12 cellular contexts compared by ENCODE assay signal in genomic region chr19:38267780-38268430, GRCh38. TPM values are rescaled to one million over a fixed set of nuclear protein-coding genes. Genes with fewer than 3 reads are reported as not detected.
A peak's percentile ranks its signal among the peaks of the same experiment; 100 is the strongest.
DNase-seq lines count a peak whose midpoint lies in the region; ATAC-seq and TF ChIP-seq lines count a peak whose summit lies in the region.
"Had no signal": no experiment of that assay in that cellular context is flagged by ENCODE, and none has a peak within 500 bp of the region (broad histone marks: within the 10 kb centered on the region; RNA-seq: fewer than 3 reads in every experiment).

No MANE protein-coding gene starts in this region.

- BruUV-seq in Caco-2 (replicated peaks; lab: Mats Ljungman, UMichigan) (no TSS peak), Panc1 (replicated peaks; lab: Mats Ljungman, UMichigan) (no TSS peak)

- H3K4me1 ChIP-seq in Caco-2 (peaks cover 69% of the 10 kb centered on the region), Panc1 (ENCODE audit: control insufficient read depth, insufficient read depth, low read length) (peaks cover 69% of the 10 kb centered on the region), esophagus (ENCODE audit: control insufficient read depth in 2 of 2, insufficient read depth in 2 of 2, low read length in 1 of 2) (peaks cover 2 to 16% of the 10 kb centered on the region in 2 donors)

- H3K4me3 ChIP-seq in Caco-2 (ENCODE audit: low read depth, low read length) (no peak overlapping the region), Panc1 (ENCODE audit: low read depth in 2 of 2, low read length in 2 of 2) (peak overlapping the region; percentile 65 to 97), esophagus (ENCODE audit: low read depth in 1 of 2, low read length in 2 of 2) (peak overlapping the region in 1 of 2 donors; percentile 95)
- H3K4me3 ChIP-seq: psoas muscle had no signal

- no peaks in the 10 kb centered on the region for H3K36me3 ChIP-seq in Caco-2 (ENCODE audit: control insufficient read depth, insufficient read depth, low read length)
- no peaks in the 10 kb centered on the region for H3K36me3 ChIP-seq in Panc1 (ENCODE audit: control insufficient read depth, insufficient read depth, low read length)
- no peaks in the 10 kb centered on the region for H3K36me3 ChIP-seq in esophagus (ENCODE audit: control insufficient read depth in 2 of 2, insufficient read depth in 2 of 2, low read length in 1 of 2)

- no peaks in the 10 kb centered on the region for H3K27me3 Mint-ChIP-seq in Caco-2 (ENCODE audit: insufficient read depth, unreplicated experiment)
- H3K27me3 Mint-ChIP-seq in osteocyte (ENCODE audit: unreplicated experiment): no peaks in the 10 kb centered on the region
- H3K27me3 Mint-ChIP-seq in HFFc6 (ENCODE audit: insufficient read depth): peaks cover 3% of the 10 kb centered on the region; the same call in 1 of the 2 replicates

- peak; percentile 60 to 63 for DNase-seq in Caco-2
- no peak for DNase-seq in Panc1 (ENCODE audit: low read depth, low spot score)
- no peak for DNase-seq in osteocyte (ENCODE audit: extremely low spot score, unreplicated experiment)
- DNase-seq in NCI-H524 (lab: John Stamatoyannopoulos, UW): no peak
- DNase-seq in 8988T: no peak
- DNase-seq in T-helper 9 cell: no peak
- DNase-seq in HFFc6: no peak
- DNase-seq: activated effector memory CD4-positive, alpha-beta T cell treated with Interleukin-2 at 50 U/mL for 16 hours; Karpas-422; psoas muscle had no signal

- WGBS in esophagus, 2 donors: 45 to 56% methylated on average over 10 of the region's 10 CpGs

- H3K36me3 Mint-ChIP-seq in Caco-2 (ENCODE audit: insufficient read depth, unreplicated experiment): peaks cover 90% of the 10 kb centered on the region
- H3K36me3 Mint-ChIP-seq in osteocyte (ENCODE audit: unreplicated experiment): no peaks in the 10 kb centered on the region
- no peaks in the 10 kb centered on the region for H3K36me3 Mint-ChIP-seq in HFFc6 (ENCODE audit: low read depth)

- intact Hi-C loops in Caco-2 (cut with micrococcal nuclease; ENCODE audit: unreplicated experiment) (no loop called here), Panc1 (cut with micrococcal nuclease; ENCODE audit: unreplicated experiment) (no loop called here)

- peak overlapping the region; percentile 99 for H3K4me3 Mint-ChIP-seq in Caco-2 (ENCODE audit: unreplicated experiment)
- no peak overlapping the region for H3K4me3 Mint-ChIP-seq in osteocyte (ENCODE audit: unreplicated experiment)
- no peak overlapping the region for H3K4me3 Mint-ChIP-seq in HFFc6

- TF ChIP-seq CTCF in Caco-2 (IDR thresholded peaks at IDR 0.05; ENCODE audit: insufficient read depth in 1 of 2, low read depth in 1 of 2, low read length in 1 of 2, severe bottlenecking in 1 of 2, unreplicated experiment in 1 of 2) (no peak), Panc1 (IDR thresholded peaks at IDR 0.05) (no peak), osteocyte (IDR thresholded peaks at IDR 0.05) (no peak), HFFc6 (IDR thresholded peaks at IDR 0.05) (no peak)

- no peaks in the 10 kb centered on the region for H3K27me3 ChIP-seq in Caco-2 (replicated peaks; ENCODE audit: control insufficient read depth, insufficient read depth, low read length)
- H3K27me3 ChIP-seq in Panc1 (ENCODE audit: control insufficient read depth, insufficient read depth, low read length): no peaks in the 10 kb centered on the region
- H3K27me3 ChIP-seq in esophagus (ENCODE audit: control insufficient read depth in 1 of 2, insufficient read depth in 2 of 2, low read length in 2 of 2): no peaks in the 10 kb centered on the region

- peaks cover 72% of the 10 kb centered on the region for H3K4me1 Mint-ChIP-seq in Caco-2 (ENCODE audit: low read depth, unreplicated experiment)
- H3K4me1 Mint-ChIP-seq in osteocyte (ENCODE audit: unreplicated experiment): peaks cover 62% of the 10 kb centered on the region
- peaks cover 51% of the 10 kb centered on the region for H3K4me1 Mint-ChIP-seq in HFFc6 (ENCODE audit: low read depth)

- in situ Hi-C loops in Panc1 (cut with HindIII; ENCODE audit: low pct_unique_long_range_greater_than_20kb, low sequenced_read_pairs): no loop called here

- ATAC-seq in Panc1: 0 out of 2 replicates have a peak, but pooled peaks have one; percentile 1
- ATAC-seq: psoas muscle had no signal

- H3K27ac ChIP-seq in Panc1 (ENCODE audit: low read length) (peak overlapping the region; percentile 99), esophagus (ENCODE audit: low read depth in 2 of 2, low read length in 1 of 2) (peak overlapping the region; percentile 95 to 96)
- H3K27ac ChIP-seq: C4-2B, psoas muscle had no signal

- CTCF ChIA-PET in Caco-2 (lab: Charles Lee) (interaction anchor here (0.6 to 1.3 kb wide), 2 partner anchors 36 to 135 kb away, joined by 3 to 4 read pairs; partner anchors contain the start of genes C19orf33 and FAM98C), Panc1 (lab: Charles Lee) (no interaction called here)

- no peaks in the 10 kb centered on the region for H3K9me3 ChIP-seq in Caco-2
- H3K9me3 ChIP-seq in Panc1 (ENCODE audit: control insufficient read depth, insufficient read depth, low read depth, low read length): no peaks in the 10 kb centered on the region
- H3K9me3 ChIP-seq in esophagus (ENCODE audit: control insufficient read depth in 2 of 2, insufficient read depth in 1 of 2, low read depth in 1 of 2, low read length in 1 of 2): no peaks in the 10 kb centered on the region
- H3K9me3 ChIP-seq: psoas muscle had no signal

- H3K9me3 Mint-ChIP-seq in Caco-2 (ENCODE audit: unreplicated experiment): no peaks in the 10 kb centered on the region
- no peaks in the 10 kb centered on the region for H3K9me3 Mint-ChIP-seq in osteocyte (ENCODE audit: unreplicated experiment)
- no peaks in the 10 kb centered on the region for H3K9me3 Mint-ChIP-seq in HFFc6

- POLR2A ChIA-PET in Caco-2 (lab: Charles Lee): interaction anchor here (0.6 to 1.0 kb wide), 3 partner anchors 10 to 43 kb away, joined by 3 to 6 read pairs (median 3); no protein-coding TSS in a partner anchor
- POLR2A ChIA-PET in Panc1 (lab: Charles Lee): interaction anchor here (0.6 kb wide), 2 partner anchors 31 to 386 kb away, joined by 9 to 12 read pairs; no protein-coding TSS in a partner anchor

- H3K27ac Mint-ChIP-seq in Caco-2 (ENCODE audit: unreplicated experiment) (peak overlapping the region; percentile 98), osteocyte (ENCODE audit: unreplicated experiment) (peak overlapping the region; percentile 70), HFFc6 (no peak overlapping the region)

RNA-seq across cellular contexts. Expression of gene SPINT2, which starts 3.5 kb away (rescaled TPM):
- total RNA-seq in Caco-2 (2022): 728 and 748 TPM in 2 replicates
- total RNA-seq in Panc1 (2021; ENCODE audit: unreplicated experiment): 1,006 TPM
- polyA plus RNA-seq in Panc1 (2012; ENCODE audit: insufficient read length): 1,788 TPM
- 100 to 1,000 TPM; 230 to 334 TPM for polyA plus RNA-seq in esophagus
- total RNA-seq in osteocyte: 29.5 and 30.4 TPM in 2 replicates
- 1 to 10 TPM in 3 of 6 experiments, under 1 TPM in 3; 0.76 to 4.1 (median 0.98) TPM for total RNA-seq in HFFc6 (2021; fragmentation: NEBNext Ultra II Directional; extraction: Animal tissue kit (Norgen Biotek cat#: 25700))

RNA-seq across cellular contexts. Expression of gene PPP1R14A, which starts 11.7 kb away (rescaled TPM):
- total RNA-seq in Caco-2 (2022): 11.1 and 13.8 TPM in 2 replicates
- 356 TPM for total RNA-seq in Panc1 (2021; ENCODE audit: unreplicated experiment)
- 915 TPM for polyA plus RNA-seq in Panc1 (2012; ENCODE audit: insufficient read length)
- 10 to 100 TPM; 31.2 to 77.0 TPM for polyA plus RNA-seq in esophagus
- total RNA-seq in osteocyte: 45.1 TPM in 2 replicates
- under 1 TPM in 2 of 6 experiments, not detected in 4; 0.35 to 0.81 TPM for total RNA-seq in HFFc6 (2021; fragmentation: NEBNext Ultra II Directional; extraction: Animal tissue kit (Norgen Biotek cat#: 25700))

RNA-seq across cellular contexts. Expression of gene C19orf33, which starts 36.1 kb away (rescaled TPM):
- total RNA-seq in Caco-2 (2022) (12.7 and 18.6 TPM in 2 replicates), Panc1 (2021; ENCODE audit: unreplicated experiment) (201 TPM), osteocyte (not detected in 2 replicates)
- polyA plus RNA-seq in Panc1 (2012; ENCODE audit: insufficient read length): 306 TPM
- polyA plus RNA-seq in esophagus: 1,000 to 10,000 TPM in 1 of 2 donors, 100 to 1,000 TPM in 1; 826 to 1,919 TPM
- not detected for total RNA-seq in HFFc6 (2021; fragmentation: NEBNext Ultra II Directional; extraction: Animal tissue kit (Norgen Biotek cat#: 25700))

RNA-seq across cellular contexts. Expression of gene DPF1, which starts 43.9 kb away (rescaled TPM):
- total RNA-seq in Caco-2 (2022) (3.6 and 5.0 TPM in 2 replicates), Panc1 (2021; ENCODE audit: unreplicated experiment) (7.5 TPM), osteocyte (0.63 and 2.2 TPM in 2 replicates)
- 5.0 TPM for polyA plus RNA-seq in Panc1 (2012; ENCODE audit: insufficient read length)
- polyA plus RNA-seq in esophagus: under 1 TPM; 0.06 to 0.08 TPM
- total RNA-seq in HFFc6 (2021; fragmentation: NEBNext Ultra II Directional; extraction: Animal tissue kit (Norgen Biotek cat#: 25700)): 1 to 10 TPM; 3.3 to 6.6 (median 5.7) TPM
- total RNA-seq: psoas muscle had no signal

RNA-seq across cellular contexts. Expression of gene YIF1B, which starts 47.8 kb away (rescaled TPM):
- total RNA-seq in Caco-2 (2022): 61.7 and 66.7 TPM in 2 replicates
- total RNA-seq in Panc1 (2021; ENCODE audit: unreplicated experiment): 143 TPM
- 197 TPM for polyA plus RNA-seq in Panc1 (2012; ENCODE audit: insufficient read length)
- polyA plus RNA-seq in esophagus: 10 to 100 TPM; 26.0 to 40.3 TPM
- 54.6 and 59.9 TPM in 2 replicates for total RNA-seq in osteocyte
- total RNA-seq in HFFc6 (2021; fragmentation: NEBNext Ultra II Directional; extraction: Animal tissue kit (Norgen Biotek cat#: 25700)): 10 to 100 TPM; 80.8 to 98.5 (median 86.6) TPM

Comparison
In these comparisons a context has a peak if more than half of its experiments do, and no peak if none do; other contexts are left out.
1. DNase-seq: peak in Caco-2 (2 of 2); none in Panc1 (single experiment), osteocyte (single experiment), NCI-H524 (0 of 2), 8988T (single experiment), T-helper 9 cell (single experiment) and HFFc6 (single experiment).
2. RNA of gene SPINT2, which starts 3.5 kb away (total RNA-seq): 1,006 TPM in Panc1 (single experiment) and 728 to 748 TPM in Caco-2; 29.5 to 30.4 TPM in osteocyte and 0.76 to 4.1 TPM in HFFc6; every median in the first group is over 10 times any median in the second.